In genomic region chr1:196143602-196144342, GRCh38 we compare ENCODE assay signal across 14 cellular contexts.
A peak's percentile ranks its signal among the peaks of the same experiment; 100 is the strongest.
DNase-seq lines count a peak whose midpoint lies in the region; ATAC-seq, FAIRE-seq and TF ChIP-seq lines count a peak whose summit lies in the region.
"Had no signal": no experiment of that assay in that cellular context is flagged by ENCODE, and none has a peak within 500 bp of the region (broad histone marks: within the 10 kb centered on the region; RNA-seq: fewer than 3 reads in every experiment).

No MANE protein-coding gene starts in this region.

- no peaks in the 10 kb centered on the region for H3K9me3 Mint-ChIP-seq in mesothelial cell of epicardium
- H3K9me3 Mint-ChIP-seq in activated CD4-positive, alpha-beta T cell treated with anti-CD3 and anti-CD28 coated beads, Interleukin-2, amount 10 ng/mL, durations not matched to agents 7 days and 5 days = no peaks in the 10 kb centered on the region
- H3K9me3 Mint-ChIP-seq: activated naive CD8-positive, alpha-beta T cell treated with anti-CD3 and anti-CD28 coated beads, Interleukin-2, amount 50 U/mL, for 24 hours; activated T-cell treated with anti-CD3 and anti-CD28 coated beads, Interleukin-2, amount 50 U/mL, for 4 hours; memory B cell; T-cell had no signal

- H3K27ac ChIP-seq in GM12878 (ENCODE audit: control insufficient read depth, insufficient read depth) = no peak overlapping the region

- CTCF ChIA-PET in GM12878 (lab: Yijun Ruan, JAX) = no interaction called here
- CTCF ChIA-PET in activated CD4-positive, alpha-beta T cell treated with anti-CD3 and anti-CD28 coated beads, Interleukin-2, amount 10 ng/mL, durations not matched to agents 7 days and 5 days (lab: Charles Lee) = no interaction called here

- H3K4me1 ChIP-seq in GM12878 (ENCODE audit: control insufficient read depth, insufficient read depth, low read length) = no peaks in the 10 kb centered on the region

- H3K27me3 Mint-ChIP-seq in mesothelial cell of epicardium (ENCODE audit: low read depth) = no peaks in the 10 kb centered on the region
- no peaks in the 10 kb centered on the region for H3K27me3 Mint-ChIP-seq in activated CD4-positive, alpha-beta T cell treated with anti-CD3 and anti-CD28 coated beads, Interleukin-2, amount 10 ng/mL, durations not matched to agents 7 days and 5 days
- H3K27me3 Mint-ChIP-seq: activated CD4-positive, alpha-beta T cell treated with anti-CD3 and anti-CD28 coated beads for 36 hours; activated naive CD8-positive, alpha-beta T cell treated with anti-CD3 and anti-CD28 coated beads, Interleukin-2, amount 50 U/mL, for 24 hours; memory B cell; T-cell had no signal

- peak overlapping the region; percentile 28 for H3K27ac Mint-ChIP-seq in mesothelial cell of epicardium
- no peak overlapping the region for H3K27ac Mint-ChIP-seq in activated CD4-positive, alpha-beta T cell treated with anti-CD3 and anti-CD28 coated beads, Interleukin-2, amount 10 ng/mL, durations not matched to agents 7 days and 5 days
- H3K27ac Mint-ChIP-seq: activated CD4-positive, alpha-beta T cell treated with anti-CD3 and anti-CD28 coated beads for 36 hours; activated naive CD8-positive, alpha-beta T cell treated with anti-CD3 and anti-CD28 coated beads, Interleukin-2, amount 50 U/mL, for 24 hours; memory B cell; T-cell had no signal

- no peaks in the 10 kb centered on the region for H3K36me3 Mint-ChIP-seq in mesothelial cell of epicardium
- H3K36me3 Mint-ChIP-seq in activated CD4-positive, alpha-beta T cell treated with anti-CD3 and anti-CD28 coated beads, Interleukin-2, amount 10 ng/mL, durations not matched to agents 7 days and 5 days (ENCODE audit: low read depth) = no peaks in the 10 kb centered on the region
- H3K36me3 Mint-ChIP-seq: memory B cell, T-cell had no signal

- peaks cover 50% of the 10 kb centered on the region for H3K4me1 Mint-ChIP-seq in mesothelial cell of epicardium
- no peaks in the 10 kb centered on the region for H3K4me1 Mint-ChIP-seq in activated CD4-positive, alpha-beta T cell treated with anti-CD3 and anti-CD28 coated beads, Interleukin-2, amount 10 ng/mL, durations not matched to agents 7 days and 5 days
- H3K4me1 Mint-ChIP-seq: activated CD4-positive, alpha-beta T cell treated with anti-CD3 and anti-CD28 coated beads for 36 hours; activated naive CD8-positive, alpha-beta T cell treated with anti-CD3 and anti-CD28 coated beads, Interleukin-2, amount 50 U/mL, for 24 hours; memory B cell; T-cell had no signal

- no peak for TF ChIP-seq POLR2A in NB4 (IDR thresholded peaks at IDR 0.05; ENCODE audit: extremely low read depth, insufficient read length)
- no peak for TF ChIP-seq POLR2A in GM12878 (IDR thresholded peaks at IDR 0.05; ENCODE audit: low read depth, low read length)

- H3K9me3 ChIP-seq in GM12878 (replicated peaks; ENCODE audit: control insufficient read depth, insufficient read depth, low read length) = no peaks in the 10 kb centered on the region

- intact Hi-C loops in GM12878 (cut with micrococcal nuclease; ENCODE audit: unreplicated experiment) = no loop called here

- H3K79me2 ChIP-seq in GM12878 (ENCODE audit: control insufficient read depth, insufficient read depth, low read length) = no peaks in the 10 kb centered on the region

- 11% methylated on average over 8 of the region's 8 CpGs for WGBS in GM12878 (ENCODE audit: insufficient coverage, insufficient replicate concordance, low lambda C conversion rate, missing lambda C conversion rate)

- no peak overlapping the region for H3K4me3 Mint-ChIP-seq in mesothelial cell of epicardium
- no peak overlapping the region for H3K4me3 Mint-ChIP-seq in activated CD4-positive, alpha-beta T cell treated with anti-CD3 and anti-CD28 coated beads, Interleukin-2, amount 10 ng/mL, durations not matched to agents 7 days and 5 days
- H3K4me3 Mint-ChIP-seq: activated CD4-positive, alpha-beta T cell treated with anti-CD3 and anti-CD28 coated beads for 36 hours; activated naive CD8-positive, alpha-beta T cell treated with anti-CD3 and anti-CD28 coated beads, Interleukin-2, amount 50 U/mL, for 24 hours; activated T-cell treated with anti-CD3 and anti-CD28 coated beads, Interleukin-2, amount 50 U/mL, for 4 hours; memory B cell; T-cell had no signal

- FAIRE-seq in GM12878 (lab: Jason Lieb, UNC) = no peak
- FAIRE-seq: small intestine had no signal

- H3K9ac ChIP-seq in GM12878 (ENCODE audit: control insufficient read depth, insufficient read depth, low read length) = no peak overlapping the region

- H3K4me3 ChIP-seq in NB4 (ENCODE audit: low read depth, low read length) (no peak overlapping the region), GM12878 (no peak overlapping the region)

- TF ChIP-seq CTCF in GM12872 (IDR thresholded peaks at IDR 0.05; ENCODE audit: insufficient read depth, low read depth, low read length) (peak; percentile 9; the same call in 1 of the 3 replicates), NB4 (IDR thresholded peaks at IDR 0.05; ENCODE audit: low read depth, low read length) (peak; percentile 12), GM12878 (IDR thresholded peaks at IDR 0.05 in 2 of 3, conservative IDR thresholded peaks at IDR 0.05 in 1 of 3; ENCODE audit: control insufficient read depth in 2 of 3, extremely low read depth in 1 of 3, insufficient read depth in 1 of 3, low read depth in 3 of 3, low read length in 3 of 3) (0 out of 6 replicates have a peak, but pooled peaks of 1 of the 3 experiments have one; percentile 0), mesothelial cell of epicardium (IDR thresholded peaks at IDR 0.05; ENCODE audit: unreplicated experiment) (no peak)

- TF ChIP-seq RAD21 in GM12878 (IDR thresholded peaks at IDR 0.05; ENCODE audit: insufficient read depth, low read depth, low read length) = no peak

- POLR2A ChIA-PET in GM12878 (lab: Charles Lee) = no interaction called here
- POLR2A ChIA-PET in activated CD4-positive, alpha-beta T cell treated with anti-CD3 and anti-CD28 coated beads, Interleukin-2, amount 10 ng/mL, durations not matched to agents 7 days and 5 days (lab: Charles Lee) = no interaction called here

- no peak overlapping the region for H3K4me2 ChIP-seq in GM12878 (ENCODE audit: control insufficient read depth, insufficient read depth)

- ATAC-seq in GM12878 = peak; percentile 55
- ATAC-seq: activated CD4-positive, alpha-beta T cell treated with anti-CD3 and anti-CD28 coated beads for 36 hours; activated naive CD8-positive, alpha-beta T cell treated with anti-CD3 and anti-CD28 coated beads, Interleukin-2, amount 50 U/mL, for 24 hours; activated T-cell treated with anti-CD3 and anti-CD28 coated beads, Interleukin-2, amount 50 U/mL, for 4 hours; T-cell had no signal

- RAD21 ChIA-PET in GM12878 (lab: Charles Lee; ENCODE audit: unreplicated experiment) = no interaction called here

- no peaks in the 10 kb centered on the region for H3K36me3 ChIP-seq in GM12878 (ENCODE audit: control insufficient read depth in 2 of 2, insufficient read depth in 2 of 2, low read length in 1 of 2)

- H4K20me1 ChIP-seq in GM12878 (ENCODE audit: control insufficient read depth, insufficient read depth) = no peaks in the 10 kb centered on the region

- no peaks in the 10 kb centered on the region for H3K27me3 ChIP-seq in GM12878 (replicated peaks in 1 of 2; ENCODE audit: control insufficient read depth in 2 of 2, insufficient read depth in 2 of 2, low read length in 1 of 2)

- no peak for TF ChIP-seq EP300 in GM12878 (IDR thresholded peaks at IDR 0.05; ENCODE audit: borderline replicate concordance in 1 of 2, control insufficient read depth in 1 of 2, low read depth in 2 of 2, low read length in 2 of 2)

- in situ Hi-C loops in GM12878 (cut with MboI) = no loop called here

- no peak overlapping the region for H2AFZ ChIP-seq in GM12878 (ENCODE audit: control insufficient read depth, low read depth, low read length)

- SMC1A ChIA-PET in GM12878 (lab: Charles Lee; ENCODE audit: uncharacterized antibody, unreplicated experiment) = no interaction called here

- BruUV-seq in GM12878 (replicated peaks; lab: Mats Ljungman, UMichigan) = no TSS peak

- DNase-seq in NB4 (ENCODE audit: low read depth) (peak; percentile 4), GM12878 (ENCODE audit: low read depth, low spot score) (no peak), mesothelial cell of epicardium (ENCODE audit: low spot score in 2 of 2, unreplicated experiment in 2 of 2) (no peak), AML-193 (lab: John Stamatoyannopoulos, UW) (no peak), SKM-1 (lab: John Stamatoyannopoulos, UW; ENCODE audit: unreplicated experiment) (no peak)
- no peak for DNase-seq in activated CD4-positive, alpha-beta T cell treated with anti-CD3 and anti-CD28 coated beads, Interleukin-2, amount 10 ng/mL, durations not matched to agents 7 days and 5 days
- DNase-seq: activated CD4-positive, alpha-beta T cell treated with anti-CD3 and anti-CD28 coated beads for 36 hours; activated naive CD8-positive, alpha-beta T cell treated with anti-CD3 and anti-CD28 coated beads, Interleukin-2, amount 50 U/mL, for 24 hours; activated T-cell treated with anti-CD3 and anti-CD28 coated beads, Interleukin-2, amount 50 U/mL, for 4 hours; NCI-H187; small intestine; T-cell had no signal

TF ChIP-seq in GM12878, 131 proteins besides CTCF, POLR2A, EP300 and RAD21 (continues in another document):
- no peak for TF ChIP-seq FOS (IDR thresholded peaks at IDR 0.05; ENCODE audit: borderline replicate concordance, extremely low read depth, insufficient read length)
- no peak for TF ChIP-seq SMAD5 (IDR thresholded peaks at IDR 0.05; ENCODE audit: low read depth)
- TF ChIP-seq ZNF274 (IDR thresholded peaks at IDR 0.05; ENCODE audit: insufficient read depth, insufficient read length) = no peak
- no peak for TF ChIP-seq MEF2B (IDR thresholded peaks at IDR 0.05; ENCODE audit: partially characterized antibody, poor library complexity, severe bottlenecking)
